8 cellular contexts compared by ENCODE assay signal in the genomic region with DNA sequence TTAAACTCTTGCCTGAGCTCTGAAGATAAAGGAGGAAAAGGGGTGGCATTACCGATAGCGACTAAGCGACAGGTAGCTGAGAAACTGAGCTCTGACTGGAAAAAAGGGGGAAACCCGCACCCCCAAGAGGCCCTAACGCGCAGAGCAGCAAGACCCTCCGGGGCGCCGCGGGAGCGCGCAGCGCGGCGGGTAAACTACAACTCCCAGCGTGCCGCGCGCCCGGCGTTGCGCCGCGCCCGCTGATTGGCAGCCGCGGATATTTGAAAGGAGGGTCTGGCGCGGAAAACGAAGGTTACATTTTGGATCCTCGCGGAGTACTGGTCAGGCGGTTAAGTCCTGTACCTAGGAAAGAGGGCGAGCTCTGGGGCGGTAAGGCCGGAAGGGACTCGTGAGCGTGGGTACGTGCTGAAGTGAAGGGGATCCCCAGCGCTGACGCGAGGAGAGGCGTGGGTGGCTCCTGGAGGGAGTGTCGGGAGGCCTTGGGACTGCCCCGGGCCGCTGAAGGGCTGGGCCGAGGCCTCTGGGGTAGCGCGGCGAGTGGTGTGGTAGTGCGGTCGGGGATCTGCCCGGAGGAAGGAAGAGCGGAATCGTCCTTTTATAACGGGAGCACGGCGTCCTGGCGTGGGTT. TPM values are rescaled to one million over a fixed set of nuclear protein-coding genes. Genes with fewer than 3 reads are reported as not detected.
DNase-seq lines count a peak whose midpoint lies in the region; ATAC-seq and TF ChIP-seq lines count a peak whose summit lies in the region.

TSS of gene ESPL1 (plus strand) at position 291 of the 628 bp plus-strand sequence. CDS start 468 bp downstream, outside the sequence.

- no peak for TF ChIP-seq CTCF in colonic mucosa (IDR thresholded peaks at IDR 0.05)

- DNase-seq in AML-193 (lab: John Stamatoyannopoulos, UW): peak; percentile 61 to 68
- DNase-seq in NCI-H460 (ENCODE audit: extremely low read depth, low read depth): peak; percentile 56
- DNase-seq in activated CD4-positive, alpha-beta T cell treated with anti-CD3 and anti-CD28 coated beads for 24 hours (ENCODE audit: low read depth in 2 of 2): peak; percentile 67 to 81
- DNase-seq in colonic mucosa: peak; percentile 81
- peak; percentile 71 for DNase-seq in left lobe of liver (ENCODE audit: low spot score)
- DNase-seq in stimulated activated CD4-positive, alpha-beta T cell treated with anti-CD3 and anti-CD28 coated beads, Interleukin-4, amount 100 ng/mL, for 1 hour: peak; percentile 82

- H3K27me3 ChIP-seq in colonic mucosa: no peaks in the 10 kb centered on the region

- H3K9me3 ChIP-seq in colonic mucosa: no peaks in the 10 kb centered on the region

- H3K36me3 ChIP-seq in colonic mucosa: no peaks in the 10 kb centered on the region

- intact Hi-C loops in colonic mucosa (cut with DNase I): no loop called here

- peak within 1 kb of the TSS; percentile 63 for H3K4me3 ChIP-seq in colonic mucosa

- ATAC-seq in GM18907 (IDR thresholded peaks at IDR 0.05; ENCODE audit: unreplicated experiment): peak; percentile 80
- ATAC-seq in HG03135 (IDR thresholded peaks at IDR 0.05; ENCODE audit: unreplicated experiment): peak; percentile 70
- ATAC-seq in left lobe of liver: peak; percentile 98

- no peak within 1 kb of the TSS for H3K27ac ChIP-seq in colonic mucosa

- H3K9ac ChIP-seq in colonic mucosa (ENCODE audit: low read depth in 2 of 2, low read length in 2 of 2): peak within 1 kb of the TSS; percentile 58 to 67

- H3K4me1 ChIP-seq in colonic mucosa: peaks cover 4% of the 10 kb centered on the region

RNA-seq across cellular contexts. Expression of gene ESPL1, which starts in this region (rescaled TPM):
- total RNA-seq in NCI-H460 (2014; rRNA removed; shearing (Covaris generic)): 12.3 and 15.7 TPM in 2 replicates
- polyA plus RNA-seq in NCI-H460 (2014; cell fraction: nucleus; rRNA removed): 64.6 and 85.2 TPM in 2 replicates
- total RNA-seq in colonic mucosa (10 to 100 TPM in 1 of 2 donors, 1 to 10 TPM in 1; 9.6 to 34.6 TPM), left lobe of liver (0.73 TPM)

Comparison
In these comparisons a context has a peak if more than half of its experiments do, and no peak if none do; other contexts are left out.
1. Peak in DNase-seq and ATAC-seq in left lobe of liver; RNA of the gene not detected or under 1 TPM.